In genomic region chr11:119854521-119854920, GRCh38 we compare ENCODE assay signal across 19 cellular contexts.
DNase-seq lines count a peak whose midpoint lies in the region; ATAC-seq and TF ChIP-seq lines count a peak whose summit lies in the region.
"Had no signal": no experiment of that assay in that cellular context is flagged by ENCODE, and none has a peak within 500 bp of the region (broad histone marks: within the 10 kb centered on the region; RNA-seq: fewer than 3 reads in every experiment).

No MANE protein-coding gene starts in this region.

- intact Hi-C loops in OCI-LY7 (cut with micrococcal nuclease; ENCODE audit: unreplicated experiment) (no loop called here), left colon (cut with DNase I, micrococcal nuclease) (no loop called here)

- BruUV-seq in OCI-LY7 (replicated peaks; lab: Mats Ljungman, UMichigan), result no TSS peak

- H2AFZ ChIP-seq in OCI-LY7 (ENCODE audit: low read length), result no peak overlapping the region
- H2AFZ ChIP-seq: neural progenitor cell had no signal

- no peak overlapping the region for H3K4me3 ChIP-seq in OCI-LY7 (ENCODE audit: low read depth, low read length, poor library complexity, severe bottlenecking)
- H3K4me3 ChIP-seq: neural progenitor cell, sigmoid colon had no signal

- CTCF ChIA-PET in OCI-LY7 (lab: Charles Lee; ENCODE audit: unreplicated experiment), result no interaction called here

- no peaks in the 10 kb centered on the region for H3K36me3 ChIP-seq in OCI-LY7 (ENCODE audit: insufficient read depth, low read length)
- H3K36me3 ChIP-seq: neural progenitor cell, sigmoid colon had no signal

- no peaks in the 10 kb centered on the region for H3K4me1 ChIP-seq in OCI-LY7 (ENCODE audit: insufficient read depth, low read length, poor library complexity, severe bottlenecking)
- H3K4me1 ChIP-seq: neural progenitor cell, sigmoid colon had no signal

- 0 out of 2 replicates have a peak overlapping the region, but pooled peaks have one; percentile 13 for H3K4me2 ChIP-seq in OCI-LY7 (ENCODE audit: low read length)
- H3K4me2 ChIP-seq: KMS-11, neural progenitor cell, SK-N-SH had no signal

- no peaks in the 10 kb centered on the region for H3K79me2 ChIP-seq in OCI-LY7 (ENCODE audit: insufficient read depth, low read depth, low read length)

- no peaks in the 10 kb centered on the region for H4K20me1 ChIP-seq in OCI-LY7 (ENCODE audit: insufficient read depth, low read length)

- TF ChIP-seq CTCF in OCI-LY7 (conservative IDR thresholded peaks at IDR 0.05; ENCODE audit: low read length), result no peak

- H3K9me3 ChIP-seq in OCI-LY7 (ENCODE audit: low read length), result no peaks in the 10 kb centered on the region
- H3K9me3 ChIP-seq: sigmoid colon, SK-N-SH had no signal

- ATAC-seq in left colon, result peak; percentile 93
- no peak for ATAC-seq in HG02588 (IDR thresholded peaks at IDR 0.05; ENCODE audit: unreplicated experiment)
- no peak for ATAC-seq in HG03097 (IDR thresholded peaks at IDR 0.05; ENCODE audit: low FRiP score, unreplicated experiment)
- ATAC-seq: activated naive CD8-positive, alpha-beta T cell treated with anti-CD3 and anti-CD28 coated beads, Interleukin-2, amount 50 U/mL, for 24 hours; foreskin keratinocyte had no signal

- POLR2A ChIA-PET in OCI-LY7 (lab: Charles Lee), result interaction anchor here (0.5 kb wide), 1 partner anchor 245 kb away, joined by 3 read pairs; no protein-coding TSS in a partner anchor

- H3K9me2 ChIP-seq in OCI-LY7 (ENCODE audit: insufficient read depth, low read length), result no peaks in the 10 kb centered on the region
- H3K9me2 ChIP-seq: SK-N-SH had no signal

- H3K27ac ChIP-seq in OCI-LY7 (ENCODE audit: low read depth, low read length, poor library complexity, severe bottlenecking), result no peak overlapping the region
- H3K27ac ChIP-seq: foreskin keratinocyte, KMS-11, neural progenitor cell, sigmoid colon had no signal

- DNase-seq in DMS53 (lab: John Stamatoyannopoulos, UW), result peak; percentile 79
- peak; percentile 12 for DNase-seq in H4 (ENCODE audit: low spot score)
- DNase-seq in OCI-LY7 (ENCODE audit: low spot score), result no peak
- DNase-seq in left colon, result peak in 1 of 2 donors; percentile 34
- no peak for DNase-seq in superior temporal gyrus (ENCODE audit: extremely low spot score)
- DNase-seq: activated CD4-positive, alpha-beta memory T cell treated with anti-CD3 and anti-CD28 coated beads for 36 hours; activated naive CD8-positive, alpha-beta T cell treated with anti-CD3 and anti-CD28 coated beads, Interleukin-2, amount 50 U/mL, for 24 hours; C1 segment of cervical spinal cord; caudate nucleus; foreskin keratinocyte; mesendoderm; NCI-H187; sigmoid colon; SK-N-SH; stimulated activated CD4-positive, alpha-beta T cell treated with anti-CD3 and anti-CD28 coated beads, Interleukin-4, amount 100 ng/mL, for 1 hour had no signal

Comparison
In these comparisons a context has a peak if more than half of its experiments do, and no peak if none do; other contexts are left out.
1. DNase-seq: peak in DMS53 (single experiment) and H4 (single experiment); none in OCI-LY7 (single experiment) and superior temporal gyrus (single experiment).